In genomic region chr2:161124186-161124585, GRCh38 we compare ENCODE assay signal across 11 cellular contexts. TPM values are rescaled to one million over a fixed set of nuclear protein-coding genes. Genes with fewer than 3 reads are reported as not detected.
DNase-seq lines count a peak whose midpoint lies in the region; ATAC-seq and TF ChIP-seq lines count a peak whose summit lies in the region.
"Had no signal": no experiment of that assay in that cellular context is flagged by ENCODE, and none has a peak within 500 bp of the region (broad histone marks: within the 10 kb centered on the region; RNA-seq: fewer than 3 reads in every experiment).

No MANE protein-coding gene starts in this region.

- peak overlapping the region; percentile 3 for H2AK5ac ChIP-seq in mesenchymal stem cell (ENCODE audit: low read length, severe bottlenecking)

- peak overlapping the region; percentile 93 for H3K27ac ChIP-seq in mesenchymal stem cell (ENCODE audit: low read length, poor library complexity, severe bottlenecking)
- H3K27ac ChIP-seq in endodermal cell (ENCODE audit: low read depth, low read length) = no peak overlapping the region
- H3K27ac ChIP-seq: parathyroid adenoma had no signal

- peaks cover 2% of the 10 kb centered on the region for H3K4me1 ChIP-seq in mesenchymal stem cell (ENCODE audit: control insufficient read depth, insufficient read depth, low read depth, low read length)
- no peaks in the 10 kb centered on the region for H3K4me1 ChIP-seq in endodermal cell (ENCODE audit: control insufficient read depth, insufficient read depth, low read length)
- H3K4me1 ChIP-seq: parathyroid adenoma had no signal

- no peak overlapping the region for H3K14ac ChIP-seq in mesenchymal stem cell (ENCODE audit: low read length in 2 of 2)

- H3K36me3 ChIP-seq in mesenchymal stem cell (ENCODE audit: control insufficient read depth in 1 of 2, insufficient read depth in 2 of 2, low read depth in 1 of 2, low read length in 2 of 2) = no peaks in the 10 kb centered on the region
- H3K36me3 ChIP-seq in endodermal cell (ENCODE audit: control insufficient read depth, insufficient read depth, low read length) = no peaks in the 10 kb centered on the region

- no CpG with 5 or more reads among the region's 2 CpGs for WGBS in mesenchymal stem cell
- 97 to 100% methylated on average over 2 of the region's 2 CpGs for WGBS in endodermal cell (ENCODE audit: insufficient coverage in 1 of 2, insufficient read length in 1 of 2), 2 experiments

- H3K18ac ChIP-seq in mesenchymal stem cell (ENCODE audit: low read depth in 1 of 2, low read length in 2 of 2) = peak overlapping the region in 1 of 2 experiments; percentile 40

- H3K4ac ChIP-seq in mesenchymal stem cell (ENCODE audit: low read depth in 1 of 2, low read length in 2 of 2) = no peak overlapping the region

- peak overlapping the region in 5 of 7 donors; percentile 52 to 88 (median 73) for H3K27ac Mint-ChIP-seq in CD14-positive monocyte
- H3K27ac Mint-ChIP-seq in T-helper 17 cell = no peak overlapping the region
- no peak overlapping the region for H3K27ac Mint-ChIP-seq in endodermal cell

- H3K9ac ChIP-seq in mesenchymal stem cell (ENCODE audit: low read length) (peak overlapping the region; percentile 68), endodermal cell (ENCODE audit: extremely low read depth, low read length, poor library complexity, severe bottlenecking) (no peak overlapping the region)
- H3K9ac ChIP-seq: parathyroid adenoma had no signal

- H3K4me3 ChIP-seq in mesenchymal stem cell (ENCODE audit: insufficient read depth in 1 of 2, low read depth in 1 of 2, low read length in 2 of 2) (no peak overlapping the region), endodermal cell (ENCODE audit: low read length) (no peak overlapping the region)

- H3K4me3 Mint-ChIP-seq in CD14-positive monocyte = no peak overlapping the region
- no peak overlapping the region for H3K4me3 Mint-ChIP-seq in T-helper 17 cell
- H3K4me3 Mint-ChIP-seq in endodermal cell = no peak overlapping the region

- H2AFZ ChIP-seq in mesenchymal stem cell (ENCODE audit: low read depth, low read length) = no peak overlapping the region
- H2AFZ ChIP-seq: parathyroid adenoma had no signal

- no peak overlapping the region for H2BK15ac ChIP-seq in mesenchymal stem cell (ENCODE audit: low read depth, poor library complexity, severe bottlenecking)

- no peak overlapping the region for H3K23ac ChIP-seq in mesenchymal stem cell (ENCODE audit: low read length in 2 of 2)

- H3K9me3 Mint-ChIP-seq in CD14-positive monocyte (peaks cover 0 to 4% (median 0%) of the 10 kb centered on the region in 7 donors), endodermal cell (no peaks in the 10 kb centered on the region)

- H3K9me3 ChIP-seq in T-helper 17 cell (ENCODE audit: control insufficient read depth, low read length, poor library complexity, severe bottlenecking) (no peaks in the 10 kb centered on the region), mesenchymal stem cell (ENCODE audit: control insufficient read depth, low read length) (no peaks in the 10 kb centered on the region), endodermal cell (ENCODE audit: control insufficient read depth, low read length) (no peaks in the 10 kb centered on the region)

- H3K27me3 Mint-ChIP-seq in CD14-positive monocyte (ENCODE audit: low read depth in 3 of 3) (peaks cover 0 to 4% (median 2%) of the 10 kb centered on the region in 3 donors), T-helper 17 cell (no peaks in the 10 kb centered on the region), endodermal cell (ENCODE audit: insufficient read depth) (peaks cover 10% of the 10 kb centered on the region)

- intact Hi-C loops in CD14-positive monocyte (cut with micrococcal nuclease) = loop anchor here in 1 of 2 donors (5.0 kb wide), 1 partner anchor 47 kb away; no protein-coding TSS in a partner anchor

- TF ChIP-seq CTCF in CD14-positive monocyte (IDR thresholded peaks at IDR 0.05) = no peak
- TF ChIP-seq CTCF in endodermal cell (conservative IDR thresholded peaks at IDR 0.05) = no peak

- DNase-seq in CD14-positive monocyte (ENCODE audit: low spot score) (peak; percentile 58), T-helper 17 cell (no peak), mesenchymal stem cell (no peak), endodermal cell (no peak), NCI-H187 (lab: John Stamatoyannopoulos, UW) (no peak), Kasumi-1 (lab: John Stamatoyannopoulos, UW) (no peak), HEK293T (ENCODE audit: extremely low spot score) (no peak)
- DNase-seq: activated CD4-positive, alpha-beta T cell treated with anti-CD3 and anti-CD28 coated beads for 4 hours; NCI-H1436 had no signal

- CTCF ChIA-PET in HEK293T (lab: Yijun Ruan, JAX) = no interaction called here

- peak; percentile 54 for ATAC-seq in HG02588 (IDR thresholded peaks at IDR 0.05; ENCODE audit: unreplicated experiment)
- ATAC-seq in T-helper 17 cell = peak; percentile 47

- no peaks in the 10 kb centered on the region for H3K79me1 ChIP-seq in mesenchymal stem cell (replicated peaks; ENCODE audit: low read length, poor library complexity, severe bottlenecking)

- POLR2A ChIA-PET in HEK293T (lab: Yijun Ruan, JAX) = no interaction called here

- H3K36me3 Mint-ChIP-seq in CD14-positive monocyte = no peaks in the 10 kb centered on the region
- H3K36me3 Mint-ChIP-seq in T-helper 17 cell (ENCODE audit: low read depth) = peaks cover 3% of the 10 kb centered on the region
- H3K36me3 Mint-ChIP-seq in endodermal cell (ENCODE audit: low read depth) = no peaks in the 10 kb centered on the region

- H3K4me2 ChIP-seq in mesenchymal stem cell (ENCODE audit: low read length, poor library complexity, severe bottlenecking) = no peak overlapping the region

- peak overlapping the region; percentile 29 for H2BK120ac ChIP-seq in mesenchymal stem cell (ENCODE audit: low read depth, low read length)

- H4K91ac ChIP-seq in mesenchymal stem cell (ENCODE audit: low read length) = no peak overlapping the region

- H2BK5ac ChIP-seq in mesenchymal stem cell (ENCODE audit: low read depth, low read length, poor library complexity, severe bottlenecking) = no peak overlapping the region

- H4K8ac ChIP-seq in mesenchymal stem cell (ENCODE audit: low read length) = peak overlapping the region; percentile 66

- peak overlapping the region in 1 of 2 experiments; percentile 6 for H2BK12ac ChIP-seq in mesenchymal stem cell (ENCODE audit: low read length in 2 of 2)

- H3K4me1 Mint-ChIP-seq in CD14-positive monocyte (peaks cover 35% of the 10 kb centered on the region), T-helper 17 cell (peaks cover 7% of the 10 kb centered on the region), endodermal cell (peaks cover 35% of the 10 kb centered on the region)

- H3K27me3 ChIP-seq in mesenchymal stem cell (ENCODE audit: control insufficient read depth in 1 of 2, insufficient read depth in 1 of 2, low read length in 2 of 2) = no peaks in the 10 kb centered on the region
- no peaks in the 10 kb centered on the region for H3K27me3 ChIP-seq in endodermal cell (ENCODE audit: control insufficient read depth, insufficient read depth, low read length, poor library complexity, severe bottlenecking)

TF ChIP-seq in HEK293T, 16 proteins besides CTCF, POLR2A, EP300 and RAD21:
- TF ChIP-seq SP1 (IDR thresholded peaks at IDR 0.05) (no peak), CTBP1 (IDR thresholded peaks at IDR 0.05; ENCODE audit: borderline replicate concordance) (no peak), FOXA1 (IDR thresholded peaks at IDR 0.05) (no peak), FOXM1 (IDR thresholded peaks at IDR 0.05; ENCODE audit: borderline replicate concordance) (no peak), SUZ12 (IDR thresholded peaks at IDR 0.05) (no peak), ELF4 (IDR thresholded peaks at IDR 0.05) (no peak), HDGF (IDR thresholded peaks at IDR 0.05; ENCODE audit: borderline replicate concordance) (no peak), PKNOX1 (IDR thresholded peaks at IDR 0.05) (no peak), ARNT (IDR thresholded peaks at IDR 0.05) (no peak), LEF1 (IDR thresholded peaks at IDR 0.05; ENCODE audit: borderline replicate concordance) (no peak), TARDBP (IDR thresholded peaks at IDR 0.05) (no peak), ZNF384 (IDR thresholded peaks at IDR 0.05) (no peak), FOXK2 (IDR thresholded peaks at IDR 0.05) (no peak), NFRKB (IDR thresholded peaks at IDR 0.05) (no peak), BHLHE40 (IDR thresholded peaks at IDR 0.05; ENCODE audit: borderline replicate concordance) (no peak), L3MBTL2 (conservative IDR thresholded peaks at IDR 0.05) (no peak)
TF ChIP-seq in HEK293T: peak in this region for 0.

RNA-seq across cellular contexts. Expression of gene TANK, which starts 36.0 kb away (rescaled TPM):
- 10 to 100 TPM; 72.7 to 91.7 TPM for polyA plus RNA-seq in CD14-positive monocyte
- 100 to 1,000 TPM; 129 to 134 TPM for total RNA-seq in T-helper 17 cell
- 50.9 TPM for polyA plus RNA-seq in mesenchymal stem cell (2013, experiment 1 of 2)
- polyA plus RNA-seq in mesenchymal stem cell (2013, experiment 2 of 2) = 56.2 TPM
- 10 to 100 TPM; 22.4 to 33.2 TPM for total RNA-seq in endodermal cell
- polyA plus RNA-seq in endodermal cell (2013, experiment 1 of 2) = 34.7 TPM
- 30.8 TPM for polyA plus RNA-seq in endodermal cell (2013, experiment 2 of 2)

Comparison
In these comparisons a context has a peak if more than half of its experiments do, and no peak if none do; other contexts are left out.
1. H3K27ac Mint-ChIP-seq: peak in CD14-positive monocyte (5 of 7); none in T-helper 17 cell (single experiment) and endodermal cell (single experiment).